In genomic region chr16:47467501-47467900, GRCh38 we compare ENCODE assay signal across 22 cellular contexts. TPM values are rescaled to one million over a fixed set of nuclear protein-coding genes. Genes with fewer than 3 reads are reported as not detected.
A peak's percentile ranks its signal among the peaks of the same experiment; 100 is the strongest.
DNase-seq lines count a peak whose midpoint lies in the region; ATAC-seq, FAIRE-seq and TF ChIP-seq lines count a peak whose summit lies in the region.
"Had no signal": no experiment of that assay in that cellular context is flagged by ENCODE, and none has a peak within 500 bp of the region (broad histone marks: within the 10 kb centered on the region; RNA-seq: fewer than 3 reads in every experiment).

No MANE protein-coding gene starts in this region.

- H3K4me1 Mint-ChIP-seq in Caco-2 (ENCODE audit: low read depth, unreplicated experiment) (peaks cover 22% of the 10 kb centered on the region), mesothelial cell of epicardium (peaks cover 29% of the 10 kb centered on the region)

- peaks cover 26% of the 10 kb centered on the region for H3K4me1 ChIP-seq in Caco-2

- POLR2A ChIA-PET in Caco-2 (lab: Charles Lee), result interaction anchor here (0.5 kb wide), 1 partner anchor 30 kb away, joined by 3 read pairs; no protein-coding TSS in a partner anchor

- intact Hi-C loops in Caco-2 (cut with micrococcal nuclease; ENCODE audit: unreplicated experiment), result no loop called here

- no peaks in the 10 kb centered on the region for H3K27me3 ChIP-seq in Caco-2 (replicated peaks; ENCODE audit: control insufficient read depth, insufficient read depth, low read length)
- H3K27me3 ChIP-seq in bronchial epithelial cell (ENCODE audit: control insufficient read depth, insufficient read depth, low read length), result no peaks in the 10 kb centered on the region
- H3K27me3 ChIP-seq: BLaER1 had no signal

- ATAC-seq in GM21360 (IDR thresholded peaks at IDR 0.05; ENCODE audit: unreplicated experiment), result no peak
- ATAC-seq: A549, HCT116, PC-3, SK-N-SH treated with all-trans-retinoic acid at 6 μM for 48 hours had no signal

- H3K4me3 ChIP-seq in Caco-2 (ENCODE audit: low read depth, low read length), result no peak overlapping the region
- H3K4me3 ChIP-seq in bronchial epithelial cell (ENCODE audit: low read depth, low read length), result no peak overlapping the region
- H3K4me3 ChIP-seq: A549, BLaER1, GM23338 had no signal

- no peaks in the 10 kb centered on the region for H3K9me3 Mint-ChIP-seq in Caco-2 (ENCODE audit: unreplicated experiment)
- no peaks in the 10 kb centered on the region for H3K9me3 Mint-ChIP-seq in mesothelial cell of epicardium
- H3K9me3 Mint-ChIP-seq: GM23338 had no signal

- TF ChIP-seq POLR2A in H54 (IDR thresholded peaks at IDR 0.05; ENCODE audit: low read depth, low read length), result no peak

- FAIRE-seq in H54 (lab: Jason Lieb, UNC) (peak; percentile 66), bronchial epithelial cell (lab: Jason Lieb, UNC) (no peak)
- FAIRE-seq: A549, GM19239 had no signal

- TF ChIP-seq CTCF in Caco-2 (IDR thresholded peaks at IDR 0.05; ENCODE audit: insufficient read depth in 1 of 2, low read depth in 1 of 2, low read length in 1 of 2, severe bottlenecking in 1 of 2, unreplicated experiment in 1 of 2) (no peak), bronchial epithelial cell (IDR thresholded peaks at IDR 0.05; ENCODE audit: insufficient read depth, low read length, severe bottlenecking) (no peak), mesothelial cell of epicardium (IDR thresholded peaks at IDR 0.05; ENCODE audit: unreplicated experiment) (no peak)

- BruUV-seq in Caco-2 (replicated peaks; lab: Mats Ljungman, UMichigan), result no TSS peak

- no peak overlapping the region for H3K4me3 Mint-ChIP-seq in Caco-2 (ENCODE audit: unreplicated experiment)
- no peak overlapping the region for H3K4me3 Mint-ChIP-seq in mesothelial cell of epicardium
- H3K4me3 Mint-ChIP-seq: GM23338 had no signal

- H3K27me3 Mint-ChIP-seq in Caco-2 (ENCODE audit: insufficient read depth, unreplicated experiment) (no peaks in the 10 kb centered on the region), mesothelial cell of epicardium (ENCODE audit: low read depth) (no peaks in the 10 kb centered on the region)

- H3K36me3 ChIP-seq in Caco-2 (ENCODE audit: control insufficient read depth, insufficient read depth, low read length) (no peaks in the 10 kb centered on the region), bronchial epithelial cell (ENCODE audit: control insufficient read depth, insufficient read depth, low read length) (no peaks in the 10 kb centered on the region)

- CTCF ChIA-PET in Caco-2 (lab: Charles Lee), result no interaction called here

- H3K27ac Mint-ChIP-seq in Caco-2 (ENCODE audit: unreplicated experiment), result peak overlapping the region; percentile 31
- peak overlapping the region; percentile 39 for H3K27ac Mint-ChIP-seq in mesothelial cell of epicardium
- H3K27ac Mint-ChIP-seq: GM23338 had no signal

- H3K9me3 ChIP-seq in Caco-2, result no peaks in the 10 kb centered on the region
- H3K9me3 ChIP-seq: A549, BLaER1 had no signal

- H3K36me3 Mint-ChIP-seq in Caco-2 (ENCODE audit: insufficient read depth, unreplicated experiment) (no peaks in the 10 kb centered on the region), mesothelial cell of epicardium (peaks cover 4% of the 10 kb centered on the region)

- DNase-seq in Caco-2 (no peak), H54 (ENCODE audit: insufficient read length, low spot score) (no peak), bronchial epithelial cell (ENCODE audit: low read depth) (peak; percentile 43), mesothelial cell of epicardium (ENCODE audit: low spot score in 2 of 2, unreplicated experiment in 2 of 2) (no peak), medulla oblongata (ENCODE audit: extremely low spot score) (no peak)
- no peak for DNase-seq in stimulated activated CD4-positive, alpha-beta T cell treated with anti-CD3 and anti-CD28 coated beads, Interleukin-15, amount 100 ng/mL, for 24 hours
- DNase-seq: DMS79 treated with DMSO at 0.1 percent for 48 hours, NCI-H1105 treated with DMSO at 0.1 percent for 48 hours, NCI-H1694 treated with DMSO at 0.1 percent for 48 hours, NCI-H2107, NCI-H226, NCI-H524, PC-3, RPMI8226, SIG-M5 had no signal

RNA-seq across cellular contexts. Expression of gene PHKB, which starts 6.4 kb away (rescaled TPM):
- total RNA-seq in Caco-2 (2022), result 61.6 and 74.2 TPM in 2 replicates
- total RNA-seq in bronchial epithelial cell, result 44.5 and 68.5 TPM in 2 replicates
- 63.1 to 68.1 TPM (median 64.8 TPM) in 3 replicates for total RNA-seq in mesothelial cell of epicardium

RNA-seq across cellular contexts. Expression of gene ITFG1, which starts 6.6 kb away (rescaled TPM):
- 29.2 and 38.2 TPM in 2 replicates for total RNA-seq in Caco-2 (2022)
- total RNA-seq in bronchial epithelial cell, result 47.4 and 53.0 TPM in 2 replicates
- total RNA-seq in mesothelial cell of epicardium, result 44.7 to 49.2 TPM (median 48.5 TPM) in 3 replicates
